In the genomic region with DNA sequence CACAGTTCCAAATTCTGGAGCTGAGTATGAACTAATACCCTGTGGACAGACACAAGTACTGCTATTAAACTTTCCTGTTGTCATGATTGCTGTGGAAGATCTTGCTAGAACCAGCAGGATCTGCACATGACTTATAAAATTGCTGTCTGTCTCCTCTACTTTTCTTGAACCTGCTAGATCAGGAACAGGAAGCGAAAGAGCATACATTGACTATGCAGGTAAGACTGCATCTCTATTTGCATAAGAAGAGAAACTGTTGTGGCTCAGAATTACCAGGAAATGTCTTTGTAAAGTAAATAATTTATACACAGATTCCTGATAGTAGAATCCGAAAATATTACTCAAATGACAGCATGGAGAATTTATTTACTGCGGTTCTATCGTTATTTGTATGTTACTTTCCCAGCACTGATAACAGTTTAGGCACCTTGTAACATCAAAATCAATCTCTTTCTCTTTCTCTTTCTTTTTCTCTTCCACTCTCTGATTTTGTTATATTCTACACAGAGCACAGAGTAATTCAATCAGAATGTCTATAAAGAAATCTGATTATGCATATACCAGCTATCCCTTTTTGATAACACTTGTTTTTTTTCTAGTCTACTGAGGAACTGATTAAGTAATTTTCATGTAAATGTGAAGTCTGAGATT, we compare ENCODE assay signal across 14 cellular contexts.
DNase-seq lines count a peak whose midpoint lies in the region; ATAC-seq, FAIRE-seq and TF ChIP-seq lines count a peak whose summit lies in the region.
"Had no signal": no experiment of that assay in that cellular context is flagged by ENCODE, and none has a peak within 500 bp of the region (broad histone marks: within the 10 kb centered on the region; RNA-seq: fewer than 3 reads in every experiment).

No MANE protein-coding gene starts in this region.

- peaks cover 5% of the 10 kb centered on the region for H3K27me3 Mint-ChIP-seq in glutamatergic neuron (ENCODE audit: unreplicated experiment)

- peaks cover 5% of the 10 kb centered on the region for H3K9me3 Mint-ChIP-seq in glutamatergic neuron (ENCODE audit: unreplicated experiment)
- H3K9me3 Mint-ChIP-seq: activated T-cell treated with anti-CD3 and anti-CD28 coated beads, Interleukin-2, amount 50 U/mL, for 24 hours had no signal

- peak; percentile 11 for FAIRE-seq in D721Med (lab: Jason Lieb, UNC)
- FAIRE-seq: A204.1 had no signal

- DNase-seq in D721Med (ENCODE audit: insufficient read length, low spot score) (no peak), glutamatergic neuron (no peak), DMS 273 treated with DMSO at 0.1 percent for 48 hours (lab: John Stamatoyannopoulos, UW) (no peak), iPS-NIHi11 (ENCODE audit: low spot score) (no peak), amygdala (lab: John Stamatoyannopoulos, UW) (no peak)
- DNase-seq: activated T-cell treated with anti-CD3 and anti-CD28 coated beads, Interleukin-2, amount 50 U/mL, for 24 hours; EL; left cardiac atrium; T-helper 9 cell; thyroid gland had no signal

- no peak for TF ChIP-seq CTCF in D721Med (IDR thresholded peaks at IDR 0.05; ENCODE audit: insufficient read depth, missing control alignments)
- TF ChIP-seq CTCF in glutamatergic neuron (IDR thresholded peaks at IDR 0.05; ENCODE audit: partially characterized antibody, unreplicated experiment): no peak

- peaks cover 21% of the 10 kb centered on the region for H3K4me1 Mint-ChIP-seq in glutamatergic neuron (ENCODE audit: low read depth, unreplicated experiment)

- no peak overlapping the region for H3K27ac Mint-ChIP-seq in glutamatergic neuron (ENCODE audit: unreplicated experiment)
- H3K27ac Mint-ChIP-seq: activated T-cell treated with anti-CD3 and anti-CD28 coated beads, Interleukin-2, amount 50 U/mL, for 24 hours had no signal

- peaks cover 5% of the 10 kb centered on the region for H3K36me3 Mint-ChIP-seq in glutamatergic neuron (ENCODE audit: unreplicated experiment)

- H3K4me3 Mint-ChIP-seq in glutamatergic neuron (ENCODE audit: unreplicated experiment): no peak overlapping the region
- H3K4me3 Mint-ChIP-seq: activated T-cell treated with anti-CD3 and anti-CD28 coated beads, Interleukin-2, amount 50 U/mL, for 24 hours had no signal

- peak; percentile 67 for ATAC-seq in GM19397 (IDR thresholded peaks at IDR 0.05; ENCODE audit: unreplicated experiment)
- peak; percentile 83 for ATAC-seq in HG02763 (IDR thresholded peaks at IDR 0.05; ENCODE audit: unreplicated experiment)
- ATAC-seq in HG03469 (IDR thresholded peaks at IDR 0.05; ENCODE audit: unreplicated experiment): peak; percentile 87
